Comparison of ENCODE assay signal across 9 cellular contexts in genomic region chr1:3501856-3502665, GRCh38. TPM values are rescaled to one million over a fixed set of nuclear protein-coding genes. Genes with fewer than 3 reads are reported as not detected.
A peak's percentile ranks its signal among the peaks of the same experiment; 100 is the strongest.
DNase-seq lines count a peak whose midpoint lies in the region; ATAC-seq and TF ChIP-seq lines count a peak whose summit lies in the region.
"Had no signal": no experiment of that assay in that cellular context is flagged by ENCODE, and none has a peak within 500 bp of the region (broad histone marks: within the 10 kb centered on the region; RNA-seq: fewer than 3 reads in every experiment).

No MANE protein-coding gene starts in this region.

- no peaks in the 10 kb centered on the region for H3K4me1 ChIP-seq in CD8-positive, alpha-beta memory T cell (ENCODE audit: insufficient read depth, low read length)

- no peaks in the 10 kb centered on the region for H3K27me3 ChIP-seq in CD8-positive, alpha-beta memory T cell (ENCODE audit: insufficient read depth, low read length, poor library complexity, severe bottlenecking)
- no peaks in the 10 kb centered on the region for H3K27me3 ChIP-seq in brain microvascular endothelial cell (replicated peaks)

- H3K27ac Mint-ChIP-seq in CD8-positive, alpha-beta memory T cell, result peak overlapping the region in 1 of 8 donors; percentile 29

- no peaks in the 10 kb centered on the region for H3K36me3 ChIP-seq in CD8-positive, alpha-beta memory T cell (ENCODE audit: insufficient read depth, low read length)
- H3K36me3 ChIP-seq in brain microvascular endothelial cell (replicated peaks), result no peaks in the 10 kb centered on the region

- H3K9me3 ChIP-seq in CD8-positive, alpha-beta memory T cell (ENCODE audit: low read length), result no peaks in the 10 kb centered on the region

- peaks cover 0 to 13% (median 0%) of the 10 kb centered on the region in 3 donors for H3K36me3 Mint-ChIP-seq in CD8-positive, alpha-beta memory T cell

- no peaks in the 10 kb centered on the region for H3K27me3 Mint-ChIP-seq in CD8-positive, alpha-beta memory T cell

- no peak for ATAC-seq in GM21786 (IDR thresholded peaks at IDR 0.05; ENCODE audit: unreplicated experiment)
- ATAC-seq in GM21576 (IDR thresholded peaks at IDR 0.05; ENCODE audit: unreplicated experiment), result no peak

- CTCF ChIA-PET in CD8-positive, alpha-beta memory T cell (lab: Charles Lee), result interaction anchor here (1.1 to 1.2 kb wide), 2 partner anchors 17 to 222 kb away, joined by 3 to 4 read pairs; no protein-coding TSS in a partner anchor

- H3K27ac ChIP-seq in CD8-positive, alpha-beta memory T cell (ENCODE audit: low read depth, low read length), result no peak overlapping the region
- H3K27ac ChIP-seq in brain microvascular endothelial cell (no peak overlapping the region), substantia nigra (ENCODE audit: low read depth, low read length, poor library complexity, severe bottlenecking) (no peak overlapping the region)

- H3K4me1 Mint-ChIP-seq in CD8-positive, alpha-beta memory T cell, result no peaks in the 10 kb centered on the region

- H3K9me3 Mint-ChIP-seq in CD8-positive, alpha-beta memory T cell, result no peaks in the 10 kb centered on the region
- H3K9me3 Mint-ChIP-seq: activated T-cell treated with anti-CD3 and anti-CD28 coated beads, Interleukin-2, amount 50 U/mL, for 4 hours had no signal

- peak in 3 of 5 donors; percentile 15 to 64 (median 29) for DNase-seq in CD8-positive, alpha-beta memory T cell
- DNase-seq in HuH-7 (ENCODE audit: low spot score) (peak; percentile 89), brain microvascular endothelial cell (peak; percentile 39), kidney tubule cell (ENCODE audit: low spot score) (peak; percentile 28), substantia nigra (lab: John Stamatoyannopoulos, UW) (peak in 35 of 49 donors; percentile 6 to 61 (median 27)), activated T-cell treated with anti-CD3 and anti-CD28 coated beads for 4 hours (no peak)
- DNase-seq: activated T-cell treated with anti-CD3 and anti-CD28 coated beads, Interleukin-2, amount 50 U/mL, for 4 hours had no signal

- no peak for TF ChIP-seq CTCF in brain microvascular endothelial cell (IDR thresholded peaks at IDR 0.05; ENCODE audit: low read depth, low read length, missing control alignments)

- in situ Hi-C loops in brain microvascular endothelial cell (cut with HindIII; ENCODE audit: low pct_ligation_motif_present, low sequenced_read_pairs), result no loop called here

- H3K4me3 Mint-ChIP-seq in CD8-positive, alpha-beta memory T cell, result no peak overlapping the region
- H3K4me3 Mint-ChIP-seq: activated T-cell treated with anti-CD3 and anti-CD28 coated beads, Interleukin-2, amount 50 U/mL, for 4 hours had no signal

- POLR2A ChIA-PET in CD8-positive, alpha-beta memory T cell (lab: Charles Lee), result no interaction called here

- H3K4me3 ChIP-seq in CD8-positive, alpha-beta memory T cell (ENCODE audit: low read length), result no peak overlapping the region
- H3K4me3 ChIP-seq in brain microvascular endothelial cell (ENCODE audit: low read depth, low read length), result no peak overlapping the region

RNA-seq across cellular contexts. Expression of gene ARHGEF16, which starts 47.6 kb away (rescaled TPM):
- not detected for total RNA-seq in CD8-positive, alpha-beta memory T cell
- polyA plus RNA-seq in CD8-positive, alpha-beta memory T cell, result 0.06 TPM
